26 cellular contexts compared by ENCODE assay signal in the genomic region with DNA sequence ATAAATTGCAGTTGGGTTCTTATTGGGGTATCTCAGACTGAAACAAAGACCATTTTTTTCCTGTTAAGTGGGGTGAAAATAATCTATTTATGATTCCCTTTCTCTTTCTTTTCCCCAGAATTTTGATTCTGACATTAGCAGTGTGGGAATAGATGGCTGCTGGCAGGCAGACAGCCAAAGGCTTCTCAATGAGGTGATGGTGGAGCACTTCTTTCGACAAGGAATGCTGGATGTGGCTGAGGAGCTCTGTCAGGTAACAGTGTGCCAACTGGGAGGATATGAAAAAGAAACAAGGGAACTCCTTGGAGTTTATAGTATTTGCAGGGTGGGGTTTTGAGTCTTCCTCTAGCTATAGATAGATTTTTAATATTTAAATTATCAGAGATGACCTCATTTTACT. TPM values are rescaled to one million over a fixed set of nuclear protein-coding genes. Genes with fewer than 3 reads are reported as not detected.
"Had no signal": no experiment of that assay in that cellular context is flagged by ENCODE, and none has a peak within 500 bp of the region (broad histone marks: within the 10 kb centered on the region; RNA-seq: fewer than 3 reads in every experiment).

No MANE protein-coding gene starts in this region.

- H3K9me3 ChIP-seq: colonic mucosa, gastrocnemius medialis had no signal

- H3K36me3 ChIP-seq: colonic mucosa had no signal

- H3K27ac ChIP-seq: colonic mucosa, epithelial cell of prostate, esophagus squamous epithelium, gastrocnemius medialis, heart right ventricle, left ventricle myocardium inferior, lower lobe of right lung had no signal

- DNase-seq: colonic mucosa; cortex of kidney; effector CD8-positive, alpha-beta T cell; effector memory CD8-positive, alpha-beta T cell; endodermal cell; erythroblast; esophagus squamous epithelium; foreskin fibroblast; foreskin melanocyte; gastrocnemius medialis; glutamatergic neuron; head of caudate nucleus; heart right ventricle; hippocampal formation; left colon; left ventricle myocardium inferior; lower lobe of right lung; mesenchymal stem cell; mucosa of descending colon; naive B cell had no signal

- H3K27me3 ChIP-seq: colonic mucosa, esophagus squamous epithelium, gastrocnemius medialis, heart right ventricle had no signal

- ATAC-seq: effector memory CD8-positive, alpha-beta T cell; esophagus mucosa; gastrocnemius medialis; left colon; left lobe of liver; lower lobe of right lung; mucosa of descending colon had no signal

- H3K4me3 ChIP-seq: colonic mucosa, esophagus squamous epithelium, gastrocnemius medialis, heart right ventricle, left ventricle myocardium inferior, lower lobe of right lung, mucosa of descending colon had no signal

RNA-seq across cellular contexts. Expression of gene CD8A, which starts 38.9 kb away (rescaled TPM):
- total RNA-seq: glomerular endothelial cell, lung microvascular endothelial cell, myocyte had no signal
